In genomic region chr13:51849145-51850101, GRCh38 we compare ENCODE assay signal across 1 cellular context.
TF ChIP-seq lines count a peak whose summit lies in the region.

No MANE protein-coding gene starts in this region.

TF ChIP-seq in HepG2, 621 proteins besides CTCF, POLR2A, EP300 and RAD21 (continued from another document and continues in another):
- 0 out of 2 replicates have a peak, but pooled peaks have one; percentile 48 for TF ChIP-seq ZBTB46 (CRISPR knock-in tag; IDR thresholded peaks at IDR 0.05; ENCODE audit: borderline replicate concordance)
- TF ChIP-seq REPIN1 (CRISPR knock-in tag; IDR thresholded peaks at IDR 0.05; ENCODE audit: borderline replicate concordance, low read depth): no peak
- TF ChIP-seq NFIB (CRISPR knock-in tag; IDR thresholded peaks at IDR 0.05; ENCODE audit: borderline replicate concordance): no peak
- no peak for TF ChIP-seq PCBP1 (IDR thresholded peaks at IDR 0.05; ENCODE audit: borderline replicate concordance, low read depth, low read length)
- no peak for TF ChIP-seq NCOR1 (IDR thresholded peaks at IDR 0.05; ENCODE audit: borderline replicate concordance, low read length)
- no peak for TF ChIP-seq HNF1A (IDR thresholded peaks at IDR 0.05; ENCODE audit: low read depth)
- TF ChIP-seq HNF1A (CRISPR knock-in tag; IDR thresholded peaks at IDR 0.05; ENCODE audit: borderline replicate concordance): 0 out of 2 replicates have a peak, but pooled peaks have one; percentile 21
- no peak for TF ChIP-seq IRF2 (CRISPR knock-in tag; IDR thresholded peaks at IDR 0.05)
- no peak for TF ChIP-seq ZNF543 (CRISPR knock-in tag; IDR thresholded peaks at IDR 0.05)
- TF ChIP-seq NFE2L1 (CRISPR knock-in tag; IDR thresholded peaks at IDR 0.05; ENCODE audit: borderline replicate concordance): no peak
- TF ChIP-seq THRA (CRISPR knock-in tag; IDR thresholded peaks at IDR 0.05; ENCODE audit: borderline replicate concordance): no peak
- no peak for TF ChIP-seq ZBTB21 (CRISPR knock-in tag; IDR thresholded peaks at IDR 0.05)
- no peak for TF ChIP-seq TRIM22 (IDR thresholded peaks at IDR 0.05)
- no peak for TF ChIP-seq ZNF205 (CRISPR knock-in tag; IDR thresholded peaks at IDR 0.05)
- TF ChIP-seq ZNF761 (CRISPR knock-in tag; conservative IDR thresholded peaks at IDR 0.05): no peak
- no peak for TF ChIP-seq XBP1 (CRISPR knock-in tag; IDR thresholded peaks at IDR 0.05)
- TF ChIP-seq TMF1 (CRISPR knock-in tag; IDR thresholded peaks at IDR 0.05; ENCODE audit: low read depth): no peak
- no peak for TF ChIP-seq E2F2 (CRISPR knock-in tag; IDR thresholded peaks at IDR 0.05; ENCODE audit: borderline replicate concordance)
- TF ChIP-seq THAP8 (CRISPR knock-in tag; IDR thresholded peaks at IDR 0.05; ENCODE audit: borderline replicate concordance): no peak
- TF ChIP-seq CBFB (CRISPR knock-in tag; IDR thresholded peaks at IDR 0.05): no peak
- peak; percentile 34 for TF ChIP-seq XRCC5 (optimal IDR thresholded peaks at IDR 0.05; ENCODE audit: low read length)
- no peak for TF ChIP-seq ATF2 (CRISPR knock-in tag; IDR thresholded peaks at IDR 0.05)
- TF ChIP-seq HES4 (CRISPR knock-in tag; IDR thresholded peaks at IDR 0.05; ENCODE audit: borderline replicate concordance): no peak
- TF ChIP-seq ZNF687 (CRISPR knock-in tag; IDR thresholded peaks at IDR 0.05): peak; percentile 32; the same call in 1 of the 2 replicates
- no peak for TF ChIP-seq PCBP2 (optimal IDR thresholded peaks at IDR 0.05; ENCODE audit: low read depth, low read length, poor library complexity, severe bottlenecking)
- TF ChIP-seq AKNA (CRISPR knock-in tag; IDR thresholded peaks at IDR 0.05; ENCODE audit: borderline replicate concordance): no peak
- no peak for TF ChIP-seq ZNF234 (CRISPR knock-in tag; conservative IDR thresholded peaks at IDR 0.05)
- TF ChIP-seq DNMT1 (CRISPR knock-in tag; IDR thresholded peaks at IDR 0.05): no peak
- no peak for TF ChIP-seq TEF (CRISPR knock-in tag; IDR thresholded peaks at IDR 0.05)
- peak; percentile 81 for TF ChIP-seq ZNF263 (CRISPR knock-in tag; IDR thresholded peaks at IDR 0.05)
- peak; percentile 35; the same call in 1 of the 2 replicates for TF ChIP-seq CEBPB (IDR thresholded peaks at IDR 0.05; ENCODE audit: borderline replicate concordance, low read depth, low read length)
- TF ChIP-seq ZFP1 (CRISPR knock-in tag; IDR thresholded peaks at IDR 0.05): no peak
